12 cellular contexts compared by ENCODE assay signal in genomic region chr5:20572560-20572959, GRCh38.
DNase-seq lines count a peak whose midpoint lies in the region; ATAC-seq and TF ChIP-seq lines count a peak whose summit lies in the region.
"Had no signal": no experiment of that assay in that cellular context is flagged by ENCODE, and none has a peak within 500 bp of the region (broad histone marks: within the 10 kb centered on the region; RNA-seq: fewer than 3 reads in every experiment).

No MANE protein-coding gene starts in this region.

- peak overlapping the region; percentile 25 for H3K27ac ChIP-seq in mammary epithelial cell (ENCODE audit: insufficient read depth, low read depth, low read length)
- H3K27ac ChIP-seq: 22Rv1, SJSA1 had no signal

- H3K9me3 ChIP-seq in mammary epithelial cell (replicated peaks; ENCODE audit: insufficient read depth, low read length), result no peaks in the 10 kb centered on the region
- H3K9me3 ChIP-seq: SJSA1 had no signal

- H3K9ac ChIP-seq in mammary epithelial cell (ENCODE audit: insufficient read depth, low read length), result no peak overlapping the region

- no peaks in the 10 kb centered on the region for H3K36me3 ChIP-seq in mammary epithelial cell (ENCODE audit: insufficient read depth, low read length)
- H3K36me3 ChIP-seq: SJSA1 had no signal

- ATAC-seq in GM18873 (IDR thresholded peaks at IDR 0.05; ENCODE audit: low FRiP score, unreplicated experiment), result no peak
- ATAC-seq: K562 had no signal

- in situ Hi-C loops in mammary epithelial cell (cut with MboI; ENCODE audit: low sequenced_read_pairs in 2 of 2), result no loop called here

- peak overlapping the region; percentile 11 for H3K4me2 ChIP-seq in mammary epithelial cell (ENCODE audit: insufficient read depth, low read depth, low read length)

- intact Hi-C loops in mammary epithelial cell (cut with micrococcal nuclease), result loop anchor here (10.0 kb wide), 2 partner anchors 778 to 958 kb away; no protein-coding TSS in a partner anchor
- intact Hi-C loops in head of caudate nucleus (cut with DNase I), result no loop called here

- peaks cover 9% of the 10 kb centered on the region for H3K4me1 ChIP-seq in mammary epithelial cell (ENCODE audit: insufficient read depth, low read length)
- H3K4me1 ChIP-seq: SJSA1 had no signal

- no peak overlapping the region for H3K4me3 ChIP-seq in mammary epithelial cell (replicated peaks in 1 of 3; ENCODE audit: insufficient read depth in 1 of 3, low read depth in 2 of 3, low read length in 3 of 3)
- H3K4me3 ChIP-seq in retinal pigment epithelial cell (ENCODE audit: low read length), result no peak overlapping the region
- H3K4me3 ChIP-seq: K562, SJSA1 had no signal

- no peaks in the 10 kb centered on the region for H4K20me1 ChIP-seq in mammary epithelial cell (ENCODE audit: insufficient read depth, low read length)

- no peaks in the 10 kb centered on the region for H3K27me3 ChIP-seq in mammary epithelial cell (ENCODE audit: insufficient read depth, low read length)
- H3K27me3 ChIP-seq: SJSA1 had no signal

- no TSS peak for BruUV-seq in mammary epithelial cell (replicated peaks; lab: Mats Ljungman, UMichigan)

- TF ChIP-seq CTCF in mammary epithelial cell (conservative IDR thresholded peaks at IDR 0.05 in 1 of 2, IDR thresholded peaks at IDR 0.05 in 1 of 2; ENCODE audit: extremely low read depth in 1 of 2, insufficient read depth in 1 of 2, low read depth in 1 of 2, low read length in 2 of 2), result peak; percentile 21 to 45
- peak; percentile 41 for TF ChIP-seq CTCF in retinal pigment epithelial cell (conservative IDR thresholded peaks at IDR 0.05; ENCODE audit: low read depth, low read length)

- peak; percentile 19 for DNase-seq in DMS 273 (lab: John Stamatoyannopoulos, UW; ENCODE audit: unreplicated experiment)
- DNase-seq in DMS 273 treated with DMSO at 0.1 percent for 48 hours (lab: John Stamatoyannopoulos, UW), result no peak
- DNase-seq in NCI-H226, result peak; percentile 86
- peak; percentile 89 for DNase-seq in mammary epithelial cell
- DNase-seq in retinal pigment epithelial cell (ENCODE audit: low read depth), result peak; percentile 70
- no peak for DNase-seq in head of caudate nucleus
- no peak for DNase-seq in occipital lobe (lab: John Stamatoyannopoulos, UW)
- DNase-seq: activated T-cell treated with anti-CD3 and anti-CD28 coated beads, Interleukin-2, amount 50 U/mL, for 48 hours had no signal

- no peaks in the 10 kb centered on the region for H3K79me2 ChIP-seq in mammary epithelial cell (ENCODE audit: insufficient read depth, low read length)

- H2AFZ ChIP-seq in mammary epithelial cell (ENCODE audit: low read depth, low read length), result no peak overlapping the region

- dilution Hi-C loops in mammary epithelial cell (cut with HindIII; ENCODE audit: low sequenced_read_pairs), result no loop called here

- CTCF ChIA-PET in mammary epithelial cell (lab: Charles Lee; ENCODE audit: low non-redundant PET), result no interaction called here

Comparison
In these comparisons a context has a peak if more than half of its experiments do, and no peak if none do; other contexts are left out.
1. DNase-seq: peak in DMS 273 (single experiment), NCI-H226 (single experiment), mammary epithelial cell (single experiment) and retinal pigment epithelial cell (single experiment); none in DMS 273 treated with DMSO at 0.1 percent for 48 hours (single experiment), head of caudate nucleus (0 of 42) and occipital lobe (single experiment).